1 cellular context compared by ENCODE assay signal in genomic region chr4:119302073-119302832, GRCh38.
TF ChIP-seq lines count a peak whose summit lies in the region.

No MANE protein-coding gene starts in this region.

TF ChIP-seq in HepG2, 621 proteins besides CTCF, POLR2A, EP300 and RAD21 (continues in another document):
- TF ChIP-seq ZSCAN31 (CRISPR knock-in tag; IDR thresholded peaks at IDR 0.05; ENCODE audit: low read depth), result 0 out of 2 replicates have a peak, but pooled peaks have one; percentile 36
- TF ChIP-seq ZNF878 (CRISPR knock-in tag; IDR thresholded peaks at IDR 0.05), result peak; percentile 70; the same call in 1 of the 2 replicates
- no peak for TF ChIP-seq ADNP (CRISPR knock-in tag; IDR thresholded peaks at IDR 0.05)
- TF ChIP-seq, protein P1, sequence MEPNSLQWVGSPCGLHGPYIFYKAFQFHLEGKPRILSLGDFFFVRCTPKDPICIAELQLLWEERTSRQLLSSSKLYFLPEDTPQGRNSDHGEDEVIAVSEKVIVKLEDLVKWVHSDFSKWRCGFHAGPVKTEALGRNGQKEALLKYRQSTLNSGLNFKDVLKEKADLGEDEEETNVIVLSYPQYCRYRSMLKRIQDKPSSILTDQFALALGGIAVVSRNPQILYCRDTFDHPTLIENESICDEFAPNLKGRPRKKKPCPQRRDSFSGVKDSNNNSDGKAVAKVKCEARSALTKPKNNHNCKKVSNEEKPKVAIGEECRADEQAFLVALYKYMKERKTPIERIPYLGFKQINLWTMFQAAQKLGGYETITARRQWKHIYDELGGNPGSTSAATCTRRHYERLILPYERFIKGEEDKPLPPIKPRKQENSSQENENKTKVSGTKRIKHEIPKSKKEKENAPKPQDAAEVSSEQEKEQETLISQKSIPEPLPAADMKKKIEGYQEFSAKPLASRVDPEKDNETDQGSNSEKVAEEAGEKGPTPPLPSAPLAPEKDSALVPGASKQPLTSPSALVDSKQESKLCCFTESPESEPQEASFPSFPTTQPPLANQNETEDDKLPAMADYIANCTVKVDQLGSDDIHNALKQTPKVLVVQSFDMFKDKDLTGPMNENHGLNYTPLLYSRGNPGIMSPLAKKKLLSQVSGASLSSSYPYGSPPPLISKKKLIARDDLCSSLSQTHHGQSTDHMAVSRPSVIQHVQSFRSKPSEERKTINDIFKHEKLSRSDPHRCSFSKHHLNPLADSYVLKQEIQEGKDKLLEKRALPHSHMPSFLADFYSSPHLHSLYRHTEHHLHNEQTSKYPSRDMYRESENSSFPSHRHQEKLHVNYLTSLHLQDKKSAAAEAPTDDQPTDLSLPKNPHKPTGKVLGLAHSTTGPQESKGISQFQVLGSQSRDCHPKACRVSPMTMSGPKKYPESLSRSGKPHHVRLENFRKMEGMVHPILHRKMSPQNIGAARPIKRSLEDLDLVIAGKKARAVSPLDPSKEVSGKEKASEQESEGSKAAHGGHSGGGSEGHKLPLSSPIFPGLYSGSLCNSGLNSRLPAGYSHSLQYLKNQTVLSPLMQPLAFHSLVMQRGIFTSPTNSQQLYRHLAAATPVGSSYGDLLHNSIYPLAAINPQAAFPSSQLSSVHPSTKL (CRISPR knock-in tag; IDR thresholded peaks at IDR 0.05), result peak; percentile 46
- TF ChIP-seq ZNF546 (CRISPR knock-in tag; conservative IDR thresholded peaks at IDR 0.05), result no peak
- peak; percentile 30; the same call in 1 of the 2 replicates for TF ChIP-seq MED1 (CRISPR knock-in tag; IDR thresholded peaks at IDR 0.05)
- peak; percentile 45; the same call in 1 of the 2 replicates for TF ChIP-seq ZMYM2 (CRISPR knock-in tag; IDR thresholded peaks at IDR 0.05)
- no peak for TF ChIP-seq ZNF777 (CRISPR knock-in tag; IDR thresholded peaks at IDR 0.05)
- TF ChIP-seq TFDP1 (CRISPR knock-in tag; IDR thresholded peaks at IDR 0.05; ENCODE audit: borderline replicate concordance), result peak; percentile 62; the same call in 1 of the 2 replicates
- peak; percentile 79; the same call in 1 of the 2 replicates for TF ChIP-seq ZNF430 (CRISPR knock-in tag; IDR thresholded peaks at IDR 0.05)
- TF ChIP-seq SMYD3 (CRISPR knock-in tag; IDR thresholded peaks at IDR 0.05), result 0 out of 2 replicates have a peak, but pooled peaks have one; percentile 0
- TF ChIP-seq, protein P2, sequence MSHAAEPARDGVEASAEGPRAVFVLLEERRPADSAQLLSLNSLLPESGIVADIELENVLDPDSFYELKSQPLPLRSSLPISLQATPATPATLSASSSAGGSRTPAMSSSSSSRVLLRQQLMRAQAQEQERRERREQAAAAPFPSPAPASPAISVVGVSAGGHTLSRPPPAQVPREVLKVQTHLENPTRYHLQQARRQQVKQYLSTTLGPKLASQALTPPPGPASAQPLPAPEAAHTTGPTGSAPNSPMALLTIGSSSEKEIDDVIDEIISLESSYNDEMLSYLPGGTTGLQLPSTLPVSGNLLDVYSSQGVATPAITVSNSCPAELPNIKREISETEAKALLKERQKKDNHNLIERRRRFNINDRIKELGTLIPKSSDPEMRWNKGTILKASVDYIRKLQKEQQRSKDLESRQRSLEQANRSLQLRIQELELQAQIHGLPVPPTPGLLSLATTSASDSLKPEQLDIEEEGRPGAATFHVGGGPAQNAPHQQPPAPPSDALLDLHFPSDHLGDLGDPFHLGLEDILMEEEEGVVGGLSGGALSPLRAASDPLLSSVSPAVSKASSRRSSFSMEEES (CRISPR knock-in tag; IDR thresholded peaks at IDR 0.05), result peak; percentile 80
- peak; percentile 53; the same call in 1 of the 2 replicates for TF ChIP-seq ZMAT3 (CRISPR knock-in tag; conservative IDR thresholded peaks at IDR 0.05)
- no peak for TF ChIP-seq ZNF749 (CRISPR knock-in tag; IDR thresholded peaks at IDR 0.05; ENCODE audit: borderline replicate concordance)
- TF ChIP-seq, protein P3, sequence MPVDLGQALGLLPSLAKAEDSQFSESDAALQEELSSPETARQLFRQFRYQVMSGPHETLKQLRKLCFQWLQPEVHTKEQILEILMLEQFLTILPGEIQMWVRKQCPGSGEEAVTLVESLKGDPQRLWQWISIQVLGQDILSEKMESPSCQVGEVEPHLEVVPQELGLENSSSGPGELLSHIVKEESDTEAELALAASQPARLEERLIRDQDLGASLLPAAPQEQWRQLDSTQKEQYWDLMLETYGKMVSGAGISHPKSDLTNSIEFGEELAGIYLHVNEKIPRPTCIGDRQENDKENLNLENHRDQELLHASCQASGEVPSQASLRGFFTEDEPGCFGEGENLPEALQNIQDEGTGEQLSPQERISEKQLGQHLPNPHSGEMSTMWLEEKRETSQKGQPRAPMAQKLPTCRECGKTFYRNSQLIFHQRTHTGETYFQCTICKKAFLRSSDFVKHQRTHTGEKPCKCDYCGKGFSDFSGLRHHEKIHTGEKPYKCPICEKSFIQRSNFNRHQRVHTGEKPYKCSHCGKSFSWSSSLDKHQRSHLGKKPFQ (CRISPR knock-in tag; IDR thresholded peaks at IDR 0.05; ENCODE audit: insufficient replicate concordance), result peak; percentile 78
- 0 out of 2 replicates have a peak, but pooled peaks have one; percentile 33 for TF ChIP-seq ZNF580 (CRISPR knock-in tag; IDR thresholded peaks at IDR 0.05; ENCODE audit: borderline replicate concordance, low read depth)
- no peak for TF ChIP-seq ZFP62 (CRISPR knock-in tag; IDR thresholded peaks at IDR 0.05)
- TF ChIP-seq KDM5A (IDR thresholded peaks at IDR 0.05; ENCODE audit: borderline replicate concordance, low read length), result no peak
- no peak for TF ChIP-seq JUN (CRISPR knock-in tag; IDR thresholded peaks at IDR 0.05)
- TF ChIP-seq EZH2 (conservative IDR thresholded peaks at IDR 0.05; ENCODE audit: low read depth, low read length), result no peak
- 0 out of 2 replicates have a peak, but pooled peaks have one; percentile 16 for TF ChIP-seq GATAD2A (CRISPR knock-in tag; IDR thresholded peaks at IDR 0.05)
- 0 out of 2 replicates have a peak, but pooled peaks have one; percentile 67 for TF ChIP-seq ZNF441 (CRISPR knock-in tag; IDR thresholded peaks at IDR 0.05; ENCODE audit: borderline replicate concordance)
- TF ChIP-seq ZNF160 (CRISPR knock-in tag; IDR thresholded peaks at IDR 0.05), result no peak
- TF ChIP-seq BATF2 (CRISPR knock-in tag; IDR thresholded peaks at IDR 0.05), result no peak
- TF ChIP-seq ZNF549 (CRISPR knock-in tag; IDR thresholded peaks at IDR 0.05), result no peak
- TF ChIP-seq GTF3A (CRISPR knock-in tag; conservative IDR thresholded peaks at IDR 0.05), result no peak
- TF ChIP-seq ZNF773 (CRISPR knock-in tag; IDR thresholded peaks at IDR 0.05; ENCODE audit: borderline replicate concordance), result no peak
- TF ChIP-seq, protein P4, sequence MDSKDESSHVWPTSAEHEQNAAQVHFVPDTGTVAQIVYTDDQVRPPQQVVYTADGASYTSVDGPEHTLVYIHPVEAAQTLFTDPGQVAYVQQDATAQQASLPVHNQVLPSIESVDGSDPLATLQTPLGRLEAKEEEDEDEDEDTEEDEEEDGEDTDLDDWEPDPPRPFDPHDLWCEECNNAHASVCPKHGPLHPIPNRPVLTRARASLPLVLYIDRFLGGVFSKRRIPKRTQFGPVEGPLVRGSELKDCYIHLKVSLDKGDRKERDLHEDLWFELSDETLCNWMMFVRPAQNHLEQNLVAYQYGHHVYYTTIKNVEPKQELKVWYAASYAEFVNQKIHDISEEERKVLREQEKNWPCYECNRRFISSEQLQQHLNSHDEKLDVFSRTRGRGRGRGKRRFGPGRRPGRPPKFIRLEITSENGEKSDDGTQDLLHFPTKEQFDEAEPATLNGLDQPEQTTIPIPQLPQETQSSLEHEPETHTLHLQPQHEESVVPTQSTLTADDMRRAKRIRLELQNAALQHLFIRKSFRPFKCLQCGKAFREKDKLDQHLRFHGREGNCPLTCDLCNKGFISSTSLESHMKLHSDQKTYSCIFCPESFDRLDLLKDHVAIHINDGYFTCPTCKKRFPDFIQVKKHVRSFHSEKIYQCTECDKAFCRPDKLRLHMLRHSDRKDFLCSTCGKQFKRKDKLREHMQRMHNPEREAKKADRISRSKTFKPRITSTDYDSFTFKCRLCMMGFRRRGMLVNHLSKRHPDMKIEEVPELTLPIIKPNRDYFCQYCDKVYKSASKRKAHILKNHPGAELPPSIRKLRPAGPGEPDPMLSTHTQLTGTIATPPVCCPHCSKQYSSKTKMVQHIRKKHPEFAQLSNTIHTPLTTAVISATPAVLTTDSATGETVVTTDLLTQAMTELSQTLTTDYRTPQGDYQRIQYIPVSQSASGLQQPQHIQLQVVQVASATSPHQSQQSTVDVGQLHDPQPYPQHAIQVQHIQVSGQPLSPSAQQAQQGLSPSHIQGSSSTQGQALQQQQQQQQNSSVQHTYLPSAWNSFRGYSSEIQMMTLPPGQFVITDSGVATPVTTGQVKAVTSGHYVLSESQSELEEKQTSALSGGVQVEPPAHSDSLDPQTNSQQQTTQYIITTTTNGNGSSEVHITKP (CRISPR knock-in tag; IDR thresholded peaks at IDR 0.05; ENCODE audit: low read depth), result no peak
- TF ChIP-seq PAXIP1 (CRISPR knock-in tag; conservative IDR thresholded peaks at IDR 0.05), result 0 out of 2 replicates have a peak, but pooled peaks have one; percentile 16
- TF ChIP-seq TEAD2 (CRISPR knock-in tag; IDR thresholded peaks at IDR 0.05), result no peak
- TF ChIP-seq MAFK (conservative IDR thresholded peaks at IDR 0.05 in 1 of 2, IDR thresholded peaks at IDR 0.05 in 1 of 2; ENCODE audit: low read length in 2 of 2), result no peak
- TF ChIP-seq ATF7-NPFF (CRISPR knock-in tag; IDR thresholded peaks at IDR 0.05; ENCODE audit: low read depth), result no peak
- TF ChIP-seq ZNF138 (CRISPR knock-in tag; IDR thresholded peaks at IDR 0.05; ENCODE audit: low read depth), result no peak
- TF ChIP-seq, protein P5, sequence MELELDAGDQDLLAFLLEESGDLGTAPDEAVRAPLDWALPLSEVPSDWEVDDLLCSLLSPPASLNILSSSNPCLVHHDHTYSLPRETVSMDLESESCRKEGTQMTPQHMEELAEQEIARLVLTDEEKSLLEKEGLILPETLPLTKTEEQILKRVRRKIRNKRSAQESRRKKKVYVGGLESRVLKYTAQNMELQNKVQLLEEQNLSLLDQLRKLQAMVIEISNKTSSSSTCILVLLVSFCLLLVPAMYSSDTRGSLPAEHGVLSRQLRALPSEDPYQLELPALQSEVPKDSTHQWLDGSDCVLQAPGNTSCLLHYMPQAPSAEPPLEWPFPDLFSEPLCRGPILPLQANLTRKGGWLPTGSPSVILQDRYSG (CRISPR knock-in tag; IDR thresholded peaks at IDR 0.05), result no peak
- 0 out of 2 replicates have a peak, but pooled peaks have one; percentile 34 for TF ChIP-seq BCL3 (CRISPR knock-in tag; IDR thresholded peaks at IDR 0.05)
- TF ChIP-seq, protein P6, sequence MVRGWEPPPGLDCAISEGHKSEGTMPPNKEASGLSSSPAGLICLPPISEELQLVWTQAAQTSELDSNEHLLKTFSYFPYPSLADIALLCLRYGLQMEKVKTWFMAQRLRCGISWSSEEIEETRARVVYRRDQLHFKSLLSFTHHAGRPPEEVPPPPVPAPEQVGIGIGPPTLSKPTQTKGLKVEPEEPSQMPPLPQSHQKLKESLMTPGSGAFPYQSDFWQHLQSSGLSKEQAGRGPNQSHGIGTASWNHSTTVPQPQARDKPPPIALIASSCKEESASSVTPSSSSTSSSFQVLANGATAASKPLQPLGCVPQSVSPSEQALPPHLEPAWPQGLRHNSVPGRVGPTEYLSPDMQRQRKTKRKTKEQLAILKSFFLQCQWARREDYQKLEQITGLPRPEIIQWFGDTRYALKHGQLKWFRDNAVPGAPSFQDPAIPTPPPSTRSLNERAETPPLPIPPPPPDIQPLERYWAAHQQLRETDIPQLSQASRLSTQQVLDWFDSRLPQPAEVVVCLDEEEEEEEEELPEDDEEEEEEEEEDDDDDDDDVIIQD (CRISPR knock-in tag; IDR thresholded peaks at IDR 0.05; ENCODE audit: low read depth), result 0 out of 2 replicates have a peak, but pooled peaks have one; percentile 68
